8 cellular contexts compared by ENCODE assay signal in the genomic region with DNA sequence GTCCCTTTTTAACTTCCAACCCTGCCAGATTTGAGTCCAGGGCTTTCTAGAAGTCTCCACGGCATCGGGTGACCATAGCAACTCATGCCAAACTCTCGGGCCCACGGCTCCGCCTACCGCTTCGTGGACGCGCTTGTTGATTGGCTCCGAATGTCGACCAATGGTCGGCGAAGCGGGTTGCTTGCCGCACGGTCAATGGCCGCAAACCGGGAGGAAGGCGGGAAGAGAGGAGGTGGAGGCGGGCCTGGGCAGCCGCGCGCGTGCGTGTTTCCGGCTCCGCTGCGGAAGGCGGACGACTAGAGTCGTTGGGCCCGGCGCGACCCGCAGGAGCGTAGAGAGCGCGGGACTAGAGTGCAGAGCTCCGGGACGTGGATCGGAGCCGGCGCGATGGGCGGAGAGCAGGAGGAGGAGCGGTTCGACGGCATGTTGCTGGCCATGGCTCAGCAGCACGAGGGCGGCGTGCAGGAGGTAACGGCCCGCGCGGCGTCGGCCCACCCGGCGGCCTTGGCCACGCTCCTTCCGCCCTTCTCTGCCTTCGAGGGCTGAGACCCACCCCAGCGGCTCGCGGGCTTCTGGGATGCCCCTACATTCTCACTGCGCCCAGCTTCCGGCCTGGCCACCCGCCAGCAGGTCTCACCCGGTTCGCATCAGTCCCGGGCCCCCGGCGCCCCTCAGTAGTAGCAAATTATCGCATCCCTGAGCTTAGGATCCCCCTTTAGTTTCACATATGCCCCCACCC. TPM values are rescaled to one million over a fixed set of nuclear protein-coding genes. Genes with fewer than 3 reads are reported as not detected.
DNase-seq lines count a peak whose midpoint lies in the region; ATAC-seq and TF ChIP-seq lines count a peak whose summit lies in the region.

A gene (plus strand): TSS at position 282 of the 739 bp plus-strand sequence. CDS start 106 bp downstream, at position 388.

- H3K4me3 ChIP-seq in LNCaP clone FGC (ENCODE audit: low read depth, low read length), result peak within 1 kb of the TSS; percentile 99

- H3K27me3 Mint-ChIP-seq in activated T-helper 17 cell treated with anti-CD3 and anti-CD28 coated beads, Interleukin-2, amount 50 U/mL, for 72 hours, result no peaks in the 10 kb centered on the region
- H3K27me3 Mint-ChIP-seq in naive B cell, result no peaks in the 10 kb centered on the region
- no peaks in the 10 kb centered on the region for H3K27me3 Mint-ChIP-seq in stimulated activated memory B cell treated with anti-CD40 and anti-IgM and Interleukin-4, amounts not matched to agents 10 μg/mL and 1 μg/mL and 100 μg/mL, for 72 hours

- TF ChIP-seq CTCF in LNCaP clone FGC (IDR thresholded peaks at IDR 0.05; ENCODE audit: control insufficient read depth, extremely low read depth, insufficient read depth) (no peak), RWPE1 (conservative IDR thresholded peaks at IDR 0.05; ENCODE audit: low read depth) (no peak)

- peak within 1 kb of the TSS; percentile 76 for H3K27ac ChIP-seq in RWPE1

- peak; percentile 98 for ATAC-seq in activated T-helper 17 cell treated with anti-CD3 and anti-CD28 coated beads, Interleukin-2, amount 50 U/mL, for 72 hours (replicated peaks)
- peak; percentile 90 for ATAC-seq in naive B cell (ENCODE audit: low read depth in 2 of 2)
- peak; percentile 99 for ATAC-seq in stimulated activated memory B cell treated with anti-CD40 and anti-IgM and Interleukin-4, amounts not matched to agents 10 μg/mL and 1 μg/mL and 100 μg/mL, for 72 hours

- peaks cover 16% of the 10 kb centered on the region for H3K4me1 Mint-ChIP-seq in activated T-helper 17 cell treated with anti-CD3 and anti-CD28 coated beads, Interleukin-2, amount 50 U/mL, for 72 hours
- peaks cover 25 to 38% (median 25%) of the 10 kb centered on the region in 3 donors for H3K4me1 Mint-ChIP-seq in naive B cell
- peaks cover 24% of the 10 kb centered on the region for H3K4me1 Mint-ChIP-seq in stimulated activated memory B cell treated with anti-CD40 and anti-IgM and Interleukin-4, amounts not matched to agents 10 μg/mL and 1 μg/mL and 100 μg/mL, for 72 hours

- no peaks in the 10 kb centered on the region for H3K9me3 Mint-ChIP-seq in activated T-helper 17 cell treated with anti-CD3 and anti-CD28 coated beads, Interleukin-2, amount 50 U/mL, for 72 hours
- no peaks in the 10 kb centered on the region for H3K9me3 Mint-ChIP-seq in naive B cell
- H3K9me3 Mint-ChIP-seq in stimulated activated memory B cell treated with anti-CD40 and anti-IgM and Interleukin-4, amounts not matched to agents 10 μg/mL and 1 μg/mL and 100 μg/mL, for 72 hours, result no peaks in the 10 kb centered on the region

- peak within 1 kb of the TSS; percentile 96 for H3K27ac Mint-ChIP-seq in activated T-helper 17 cell treated with anti-CD3 and anti-CD28 coated beads, Interleukin-2, amount 50 U/mL, for 72 hours
- peak within 1 kb of the TSS; percentile 90 to 99 (median 98) for H3K27ac Mint-ChIP-seq in naive B cell
- H3K27ac Mint-ChIP-seq in stimulated activated memory B cell treated with anti-CD40 and anti-IgM and Interleukin-4, amounts not matched to agents 10 μg/mL and 1 μg/mL and 100 μg/mL, for 72 hours, result peak within 1 kb of the TSS; percentile 87

- DNase-seq in Daoy (ENCODE audit: low read depth) (peak; percentile 99), GOT3 (lab: John Stamatoyannopoulos, UW) (peak; percentile 80), LNCaP clone FGC (ENCODE audit: low read depth) (peak; percentile 93), RWPE1 (ENCODE audit: low spot score) (peak; percentile 97), fibroblast of gingiva (ENCODE audit: low read depth) (peak; percentile 97), naive B cell (peak; percentile 94)

- peak within 1 kb of the TSS; percentile 92 for H3K4me3 Mint-ChIP-seq in activated T-helper 17 cell treated with anti-CD3 and anti-CD28 coated beads, Interleukin-2, amount 50 U/mL, for 72 hours
- peak within 1 kb of the TSS; percentile 82 to 99 (median 96) for H3K4me3 Mint-ChIP-seq in naive B cell
- H3K4me3 Mint-ChIP-seq in stimulated activated memory B cell treated with anti-CD40 and anti-IgM and Interleukin-4, amounts not matched to agents 10 μg/mL and 1 μg/mL and 100 μg/mL, for 72 hours, result peak within 1 kb of the TSS; percentile 96

- CTCF ChIA-PET in RWPE1 (lab: Yijun Ruan, JAX), result interaction anchor here (0.6 to 1.0 kb wide), 2 partner anchors 45 to 149 kb away, joined by 3 read pairs; no protein-coding TSS in a partner anchor

- peaks cover 53% of the 10 kb centered on the region for H3K36me3 Mint-ChIP-seq in activated T-helper 17 cell treated with anti-CD3 and anti-CD28 coated beads, Interleukin-2, amount 50 U/mL, for 72 hours (ENCODE audit: low read depth)
- peaks cover 0 to under 1% of the 10 kb centered on the region in 2 donors for H3K36me3 Mint-ChIP-seq in naive B cell
- H3K36me3 Mint-ChIP-seq in stimulated activated memory B cell treated with anti-CD40 and anti-IgM and Interleukin-4, amounts not matched to agents 10 μg/mL and 1 μg/mL and 100 μg/mL, for 72 hours, result peaks cover 1% of the 10 kb centered on the region

- POLR2A ChIA-PET in RWPE1 (lab: Yijun Ruan, JAX; ENCODE audit: low non-redundant PET), result no interaction called here

RNA-seq across cellular contexts. Expression of the gene that starts here (rescaled TPM):
- total RNA-seq in Daoy (2014; rRNA removed; shearing (Covaris generic)), result 121 and 134 TPM in 2 replicates
- 100 to 1,000 TPM in 1 of 2 donors, 10 to 100 TPM in 1; 45.0 to 108 TPM for total RNA-seq in activated T-helper 17 cell treated with anti-CD3 and anti-CD28 coated beads, Interleukin-2, amount 50 U/mL, for 72 hours
- polyA plus RNA-seq in naive B cell (ENCODE audit: low read depth in 6 of 6), result 100 to 1,000 TPM in 1 of 6 donors, 10 to 100 TPM in 5; 73.5 to 110 (median 86.7) TPM

Comparison
In these comparisons a context has a peak if more than half of its experiments do, and no peak if none do; other contexts are left out.
1. Peak in every context shown above with its lines: DNase-seq, ATAC-seq, H3K4me3 ChIP-seq and H3K27ac ChIP-seq.